8 cellular contexts compared by ENCODE assay signal in genomic region chr11:61023086-61024035, GRCh38. TPM values are rescaled to one million over a fixed set of nuclear protein-coding genes. Genes with fewer than 3 reads are reported as not detected.
DNase-seq lines count a peak whose midpoint lies in the region; ATAC-seq and TF ChIP-seq lines count a peak whose summit lies in the region.

No MANE protein-coding gene starts in this region.

- peak overlapping the region; percentile 76 to 85 for H3K4me3 Mint-ChIP-seq in activated T-cell treated with anti-CD3 and anti-CD28 coated beads, Interleukin-2, amount 50 U/mL, for 72 hours
- H3K4me3 Mint-ChIP-seq in Calu3 (ENCODE audit: low read depth, unreplicated experiment): no peak overlapping the region

- no peak overlapping the region for H3K27ac ChIP-seq in OCI-LY7 (ENCODE audit: low read depth, low read length, poor library complexity, severe bottlenecking)

- H3K4me2 ChIP-seq in OCI-LY7 (ENCODE audit: low read length): peak overlapping the region; percentile 17; the same call in 1 of the 2 replicates

- no peaks in the 10 kb centered on the region for H3K9me2 ChIP-seq in OCI-LY7 (ENCODE audit: insufficient read depth, low read length)

- DNase-seq in COLO668 (lab: John Stamatoyannopoulos, UW; ENCODE audit: unreplicated experiment): peak; percentile 13
- DNase-seq in OCI-LY7 (ENCODE audit: low spot score): no peak
- peak; percentile 78 to 86 for DNase-seq in activated T-cell treated with anti-CD3 and anti-CD28 coated beads, Interleukin-2, amount 50 U/mL, for 72 hours
- DNase-seq in posterior vena cava (ENCODE audit: low spot score): peak; percentile 50
- DNase-seq in NOMO-1 treated with dmso at 0.1 percent for 144 hours (lab: John Stamatoyannopoulos, UW; ENCODE audit: unreplicated experiment): no peak
- no peak for DNase-seq in GM19238 (ENCODE audit: insufficient read length, low spot score)
- no peak for DNase-seq in Calu3

- TF ChIP-seq CTCF in OCI-LY7 (conservative IDR thresholded peaks at IDR 0.05; ENCODE audit: low read length) (no peak), Calu3 (IDR thresholded peaks at IDR 0.05; ENCODE audit: unreplicated experiment) (no peak)

- peak overlapping the region; percentile 87 for H3K27ac Mint-ChIP-seq in activated T-cell treated with anti-CD3 and anti-CD28 coated beads, Interleukin-2, amount 50 U/mL, for 72 hours
- H3K27ac Mint-ChIP-seq in Calu3 (ENCODE audit: unreplicated experiment): no peak overlapping the region

- H3K4me1 ChIP-seq in OCI-LY7 (ENCODE audit: insufficient read depth, low read length, poor library complexity, severe bottlenecking): peaks cover 50% of the 10 kb centered on the region

- ATAC-seq in activated T-cell treated with anti-CD3 and anti-CD28 coated beads, Interleukin-2, amount 50 U/mL, for 72 hours (replicated peaks in 1 of 2): peak; percentile 40 to 50
- no peak for ATAC-seq in GM21360 (IDR thresholded peaks at IDR 0.05; ENCODE audit: unreplicated experiment)

- CTCF ChIA-PET in OCI-LY7 (lab: Charles Lee; ENCODE audit: unreplicated experiment) (no interaction called here), Calu3 (lab: Charles Lee) (interaction anchor here (0.5 to 0.6 kb wide), 2 partner anchors 22 to 138 kb away, joined by 5 to 6 read pairs; partner anchors contain the start of gene VPS37C)

- POLR2A ChIA-PET in OCI-LY7 (lab: Charles Lee): no interaction called here

- no peak overlapping the region for H3K4me3 ChIP-seq in OCI-LY7 (ENCODE audit: low read depth, low read length, poor library complexity, severe bottlenecking)

- H3K9me3 Mint-ChIP-seq in activated T-cell treated with anti-CD3 and anti-CD28 coated beads, Interleukin-2, amount 50 U/mL, for 72 hours: no peaks in the 10 kb centered on the region
- no peaks in the 10 kb centered on the region for H3K9me3 Mint-ChIP-seq in Calu3 (ENCODE audit: low read depth, unreplicated experiment)

- H3K79me2 ChIP-seq in OCI-LY7 (ENCODE audit: insufficient read depth, low read depth, low read length): no peaks in the 10 kb centered on the region

- no peaks in the 10 kb centered on the region for H4K20me1 ChIP-seq in OCI-LY7 (ENCODE audit: insufficient read depth, low read length)

- intact Hi-C loops in OCI-LY7 (cut with micrococcal nuclease; ENCODE audit: unreplicated experiment) (no loop called here), posterior vena cava (cut with DNase I) (no loop called here), Calu3 (cut with micrococcal nuclease; ENCODE audit: unreplicated experiment) (no loop called here)

- H3K36me3 ChIP-seq in OCI-LY7 (ENCODE audit: insufficient read depth, low read length): no peaks in the 10 kb centered on the region

- H2AFZ ChIP-seq in OCI-LY7 (ENCODE audit: low read length): no peak overlapping the region

- H3K36me3 Mint-ChIP-seq in activated T-cell treated with anti-CD3 and anti-CD28 coated beads, Interleukin-2, amount 50 U/mL, for 72 hours (ENCODE audit: insufficient read depth in 2 of 2): peaks cover 17 to 25% of the 10 kb centered on the region in 2 donors
- no peaks in the 10 kb centered on the region for H3K36me3 Mint-ChIP-seq in Calu3 (ENCODE audit: insufficient read depth, unreplicated experiment)

- peaks cover 98% of the 10 kb centered on the region for H3K4me1 Mint-ChIP-seq in activated T-cell treated with anti-CD3 and anti-CD28 coated beads, Interleukin-2, amount 50 U/mL, for 72 hours (ENCODE audit: low read depth)
- peaks cover 6% of the 10 kb centered on the region for H3K4me1 Mint-ChIP-seq in Calu3 (ENCODE audit: low read depth, unreplicated experiment)

- no peaks in the 10 kb centered on the region for H3K9me3 ChIP-seq in OCI-LY7 (ENCODE audit: low read length)

- BruUV-seq in OCI-LY7 (replicated peaks; lab: Mats Ljungman, UMichigan) (no TSS peak), Calu3 (replicated peaks; lab: Mats Ljungman, UMichigan) (no TSS peak)

- H3K27me3 Mint-ChIP-seq in activated T-cell treated with anti-CD3 and anti-CD28 coated beads, Interleukin-2, amount 50 U/mL, for 72 hours (ENCODE audit: low read depth): no peaks in the 10 kb centered on the region
- H3K27me3 Mint-ChIP-seq in Calu3 (ENCODE audit: unreplicated experiment): peaks cover 93% of the 10 kb centered on the region

RNA-seq across cellular contexts. Expression of gene CD6, which starts 51.9 kb away (rescaled TPM):
- total RNA-seq in OCI-LY7 (2014; rRNA removed; shearing (Covaris generic)): not detected in 2 replicates
- not detected in 2 replicates for total RNA-seq in OCI-LY7 (2022)
- 100 to 1,000 TPM; 298 to 313 TPM for total RNA-seq in activated T-cell treated with anti-CD3 and anti-CD28 coated beads, Interleukin-2, amount 50 U/mL, for 72 hours
- total RNA-seq in posterior vena cava: under 1 TPM; 0.43 to 0.93 TPM
- 0.26 and 0.34 TPM in 2 replicates for total RNA-seq in Calu3 (2022)

Comparison
In these comparisons a context has a peak if more than half of its experiments do, and no peak if none do; other contexts are left out.
1. DNase-seq: peak in COLO668 (single experiment), activated T-cell treated with anti-CD3 and anti-CD28 coated beads, Interleukin-2, amount 50 U/mL, for 72 hours (2 of 2) and posterior vena cava (single experiment); none in OCI-LY7 (single experiment), NOMO-1 treated with dmso at 0.1 percent for 144 hours (single experiment), GM19238 (single experiment) and Calu3 (single experiment).
2. RNA of gene CD6, which starts 51.9 kb away (total RNA-seq): 298 to 313 TPM in activated T-cell treated with anti-CD3 and anti-CD28 coated beads, Interleukin-2, amount 50 U/mL, for 72 hours; 0.43 to 0.93 TPM in posterior vena cava, 0.26 to 0.34 TPM in Calu3 and not detected in OCI-LY7; every median in the first group is over 100 times any median in the second.